Comparison of ENCODE assay signal across 9 cellular contexts in the genomic region with DNA sequence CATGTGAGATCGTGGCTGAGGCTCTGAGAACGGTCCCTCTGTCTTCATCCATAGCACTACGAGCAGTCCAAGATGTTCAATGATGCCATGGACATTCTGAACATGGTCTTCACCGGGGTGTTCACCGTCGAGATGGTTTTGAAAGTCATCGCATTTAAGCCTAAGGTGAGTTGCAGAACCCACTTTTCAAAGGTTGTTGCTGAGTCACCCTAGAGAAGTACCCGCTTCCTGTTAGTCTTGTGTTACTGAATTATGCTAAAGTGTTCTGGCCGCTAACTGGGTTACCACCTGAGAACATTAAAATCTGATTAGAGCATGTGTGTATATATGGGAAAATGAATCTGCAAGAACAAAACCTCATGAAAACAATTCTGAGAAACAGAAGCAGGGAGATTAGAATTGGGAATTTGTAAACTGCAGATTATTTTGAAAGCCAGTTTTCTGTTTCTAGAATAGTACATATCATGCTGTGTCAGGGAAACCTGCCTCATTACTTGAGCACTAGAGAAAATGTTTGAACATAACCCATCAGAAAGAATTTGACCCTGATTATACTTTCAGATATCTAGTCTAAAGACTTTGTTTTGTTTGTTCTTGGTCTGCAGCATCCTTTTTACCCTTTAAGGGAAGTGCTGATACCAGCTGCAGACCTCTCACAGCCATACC.
DNase-seq lines count a peak whose midpoint lies in the region; ATAC-seq, FAIRE-seq and TF ChIP-seq lines count a peak whose summit lies in the region.
"Had no signal": no experiment of that assay in that cellular context is flagged by ENCODE, and none has a peak within 500 bp of the region (broad histone marks: within the 10 kb centered on the region; RNA-seq: fewer than 3 reads in every experiment).

No MANE protein-coding gene starts in this region.

- ATAC-seq in HG03066 (IDR thresholded peaks at IDR 0.05; ENCODE audit: low read depth, unreplicated experiment), result peak; percentile 32

- no peak overlapping the region for H2AK5ac ChIP-seq in mesenchymal stem cell (ENCODE audit: low read length, severe bottlenecking)

- no peak overlapping the region for H3K4me3 ChIP-seq in bronchial epithelial cell (ENCODE audit: low read depth, low read length)
- no peak overlapping the region for H3K4me3 ChIP-seq in mesenchymal stem cell (ENCODE audit: insufficient read depth in 1 of 2, low read depth in 1 of 2, low read length in 2 of 2)

- WGBS in mesenchymal stem cell, result 81% methylated on average over 9 of the region's 9 CpGs

- H3K18ac ChIP-seq in mesenchymal stem cell (ENCODE audit: low read depth in 1 of 2, low read length in 2 of 2), result no peak overlapping the region

- TF ChIP-seq CTCF in GM13977 (IDR thresholded peaks at IDR 0.05; ENCODE audit: extremely low read depth, insufficient read depth, missing control alignments) (no peak), bronchial epithelial cell (IDR thresholded peaks at IDR 0.05; ENCODE audit: insufficient read depth, low read length, severe bottlenecking) (no peak)

- H2BK120ac ChIP-seq in mesenchymal stem cell (ENCODE audit: low read depth, low read length), result no peak overlapping the region

- H3K79me1 ChIP-seq in mesenchymal stem cell (replicated peaks; ENCODE audit: low read length, poor library complexity, severe bottlenecking), result no peaks in the 10 kb centered on the region

- H3K27ac ChIP-seq in mesenchymal stem cell (ENCODE audit: low read length, poor library complexity, severe bottlenecking), result no peak overlapping the region

- no peak overlapping the region for H3K9ac ChIP-seq in mesenchymal stem cell (ENCODE audit: low read length)

- no peak overlapping the region for H2BK12ac ChIP-seq in mesenchymal stem cell (ENCODE audit: low read length in 2 of 2)

- in situ Hi-C loops in GM13977 (cut with MboI; ENCODE audit: low pct_unique_long_range_greater_than_20kb, low sequenced_read_pairs, unreplicated experiment), result no loop called here

- H3K9me3 ChIP-seq in mesenchymal stem cell (ENCODE audit: control insufficient read depth, low read length), result no peaks in the 10 kb centered on the region

- H3K4me1 ChIP-seq in mesenchymal stem cell (ENCODE audit: control insufficient read depth, insufficient read depth, low read depth, low read length), result no peaks in the 10 kb centered on the region

- H3K4me2 ChIP-seq in mesenchymal stem cell (ENCODE audit: low read length, poor library complexity, severe bottlenecking), result no peak overlapping the region

- no peak overlapping the region for H3K4ac ChIP-seq in mesenchymal stem cell (ENCODE audit: low read depth in 1 of 2, low read length in 2 of 2)

- H3K36me3 ChIP-seq in bronchial epithelial cell (ENCODE audit: control insufficient read depth, insufficient read depth, low read length) (no peaks in the 10 kb centered on the region), mesenchymal stem cell (ENCODE audit: control insufficient read depth in 1 of 2, insufficient read depth in 2 of 2, low read depth in 1 of 2, low read length in 2 of 2) (no peaks in the 10 kb centered on the region)

- no peak overlapping the region for H4K91ac ChIP-seq in mesenchymal stem cell (ENCODE audit: low read length)

- no peak overlapping the region for H2BK15ac ChIP-seq in mesenchymal stem cell (ENCODE audit: low read depth, poor library complexity, severe bottlenecking)

- H3K23ac ChIP-seq in mesenchymal stem cell (ENCODE audit: low read length in 2 of 2), result no peak overlapping the region

- H3K14ac ChIP-seq in mesenchymal stem cell (ENCODE audit: low read length in 2 of 2), result no peak overlapping the region

- DNase-seq in COLO668 (lab: John Stamatoyannopoulos, UW; ENCODE audit: unreplicated experiment), result peak; percentile 8
- DNase-seq in GM13977 (ENCODE audit: low spot score), result peak; percentile 52
- DNase-seq in bronchial epithelial cell (ENCODE audit: low read depth), result peak; percentile 41
- DNase-seq in mesenchymal stem cell, result no peak
- no peak for DNase-seq in NCI-H526 (lab: John Stamatoyannopoulos, UW)
- DNase-seq in GM03348 (ENCODE audit: low spot score), result no peak
- no peak for DNase-seq in pons (ENCODE audit: low spot score)
- DNase-seq: activated gamma-delta T cell had no signal

- no peaks in the 10 kb centered on the region for H3K27me3 ChIP-seq in bronchial epithelial cell (ENCODE audit: control insufficient read depth, insufficient read depth, low read length)
- H3K27me3 ChIP-seq in mesenchymal stem cell (ENCODE audit: control insufficient read depth in 1 of 2, insufficient read depth in 1 of 2, low read length in 2 of 2), result peaks cover 3 to 40% of the 10 kb centered on the region in 2 experiments

- H4K8ac ChIP-seq in mesenchymal stem cell (ENCODE audit: low read length), result no peak overlapping the region

- peak; percentile 32 for FAIRE-seq in bronchial epithelial cell (lab: Jason Lieb, UNC)

- H2AFZ ChIP-seq in mesenchymal stem cell (ENCODE audit: low read depth, low read length), result no peak overlapping the region

- no peak overlapping the region for H2BK5ac ChIP-seq in mesenchymal stem cell (ENCODE audit: low read depth, low read length, poor library complexity, severe bottlenecking)

Comparison
In these comparisons a context has a peak if more than half of its experiments do, and no peak if none do; other contexts are left out.
1. DNase-seq: peak in COLO668 (single experiment), GM13977 (single experiment) and bronchial epithelial cell (single experiment); none in mesenchymal stem cell (single experiment), NCI-H526 (0 of 2), GM03348 (single experiment) and pons (single experiment).